Comparison of ENCODE assay signal across 9 cellular contexts in genomic region chr2:241357531-241357930, GRCh38. TPM values are rescaled to one million over a fixed set of nuclear protein-coding genes. Genes with fewer than 3 reads are reported as not detected.
A peak's percentile ranks its signal among the peaks of the same experiment; 100 is the strongest.
DNase-seq lines count a peak whose midpoint lies in the region; ATAC-seq and TF ChIP-seq lines count a peak whose summit lies in the region.
"Had no signal": no experiment of that assay in that cellular context is flagged by ENCODE, and none has a peak within 500 bp of the region (broad histone marks: within the 10 kb centered on the region; RNA-seq: fewer than 3 reads in every experiment).

No MANE protein-coding gene starts in this region.

- DNase-seq in activated naive CD4-positive, alpha-beta T cell treated with anti-CD3 and anti-CD28 coated beads, Interleukin-2, amount 10 ng/mL, durations not matched to agents 7 days and 5 days = no peak
- DNase-seq in activated naive CD4-positive, alpha-beta T cell treated with Interleukin-2 at 50 U/mL for 16 hours = no peak
- DNase-seq in WTC11 (ENCODE audit: low spot score) = no peak
- no peak for DNase-seq in transverse colon
- no peak for DNase-seq in mucosa of descending colon
- DNase-seq in adrenal gland = no peak
- DNase-seq: DMS79 treated with DMSO at 0.1 percent for 48 hours had no signal

- no peaks in the 10 kb centered on the region for H3K9me3 Mint-ChIP-seq in activated naive CD4-positive, alpha-beta T cell treated with anti-CD3 and anti-CD28 coated beads, Interleukin-2, amount 10 ng/mL, durations not matched to agents 7 days and 5 days
- no peaks in the 10 kb centered on the region for H3K9me3 Mint-ChIP-seq in WTC11

- intact Hi-C loops in transverse colon (cut with DNase I; ENCODE audit: low total_unique reads) = no loop called here
- intact Hi-C loops in mucosa of descending colon (cut with DNase I, micrococcal nuclease) = no loop called here
- intact Hi-C loops in adrenal gland (cut with DNase I) = no loop called here

- H3K27me3 Mint-ChIP-seq in activated naive CD4-positive, alpha-beta T cell treated with anti-CD3 and anti-CD28 coated beads, Interleukin-2, amount 10 ng/mL, durations not matched to agents 7 days and 5 days = no peaks in the 10 kb centered on the region
- no peaks in the 10 kb centered on the region for H3K27me3 Mint-ChIP-seq in WTC11 (ENCODE audit: low read depth)

- POLR2A ChIA-PET in WTC11 (lab: Charles Lee) = no interaction called here

- TF ChIP-seq CTCF in WTC11 (IDR thresholded peaks at IDR 0.05) (no peak), transverse colon (IDR thresholded peaks at IDR 0.05) (no peak), mucosa of descending colon (IDR thresholded peaks at IDR 0.05) (no peak), adrenal gland (IDR thresholded peaks at IDR 0.05) (no peak)

- ATAC-seq in WTC11 (no peak), mucosa of descending colon (no peak), GM21367 (IDR thresholded peaks at IDR 0.05; ENCODE audit: unreplicated experiment) (no peak)

- no peak overlapping the region for H3K27ac Mint-ChIP-seq in activated naive CD4-positive, alpha-beta T cell treated with anti-CD3 and anti-CD28 coated beads, Interleukin-2, amount 10 ng/mL, durations not matched to agents 7 days and 5 days
- no peak overlapping the region for H3K27ac Mint-ChIP-seq in WTC11

- CTCF ChIA-PET in activated naive CD4-positive, alpha-beta T cell treated with anti-CD3 and anti-CD28 coated beads, Interleukin-2, amount 10 ng/mL, durations not matched to agents 7 days and 5 days (lab: Charles Lee) = no interaction called here
- CTCF ChIA-PET in WTC11 (lab: Charles Lee) = interaction anchor here (0.8 kb wide), 1 partner anchor 253 kb away, joined by 3 read pairs; no protein-coding TSS in a partner anchor

- peaks cover 11 to 72% (median 50%) of the 10 kb centered on the region in 4 donors for H3K4me1 ChIP-seq in transverse colon
- H3K4me1 ChIP-seq in mucosa of descending colon (ENCODE audit: low read depth) = peaks cover 40% of the 10 kb centered on the region
- peaks cover 20 to 26% of the 10 kb centered on the region in 2 donors for H3K4me1 ChIP-seq in adrenal gland (replicated peaks in 1 of 2)

- H3K36me3 Mint-ChIP-seq in activated naive CD4-positive, alpha-beta T cell treated with anti-CD3 and anti-CD28 coated beads, Interleukin-2, amount 10 ng/mL, durations not matched to agents 7 days and 5 days = peaks cover 21% of the 10 kb centered on the region
- peaks cover 17% of the 10 kb centered on the region for H3K36me3 Mint-ChIP-seq in WTC11

- WGBS in transverse colon (ENCODE audit: low coverage in 1 of 2), 2 donors = 21 to 23% methylated on average over 3 of the region's 3 CpGs
- WGBS in adrenal gland, 4 donors = 47 to 71% (median 58%) methylated on average over 3 of the region's 3 CpGs

- H3K4me3 ChIP-seq in iPS-18c (ENCODE audit: insufficient read depth, low read depth, low read length) = 0 out of 2 replicates have a peak overlapping the region, but pooled peaks have one; percentile 84
- peak overlapping the region in 3 of 4 donors; percentile 81 to 87 (median 83) for H3K4me3 ChIP-seq in transverse colon
- H3K4me3 ChIP-seq in mucosa of descending colon = no peak overlapping the region
- peak overlapping the region in 1 of 4 donors; percentile 63 for H3K4me3 ChIP-seq in adrenal gland

- no peak for TF ChIP-seq EP300 in transverse colon (IDR thresholded peaks at IDR 0.05; ENCODE audit: low read depth)

- no peaks in the 10 kb centered on the region for H3K9me3 ChIP-seq in iPS-18c (ENCODE audit: control insufficient read depth, insufficient read depth, low read length)
- H3K9me3 ChIP-seq in transverse colon = no peaks in the 10 kb centered on the region
- H3K9me3 ChIP-seq in mucosa of descending colon = no peaks in the 10 kb centered on the region
- no peaks in the 10 kb centered on the region for H3K9me3 ChIP-seq in adrenal gland (replicated peaks in 1 of 3)

- no peaks in the 10 kb centered on the region for H3K27me3 ChIP-seq in transverse colon
- no peaks in the 10 kb centered on the region for H3K27me3 ChIP-seq in adrenal gland

- H3K4me3 Mint-ChIP-seq in activated naive CD4-positive, alpha-beta T cell treated with anti-CD3 and anti-CD28 coated beads, Interleukin-2, amount 10 ng/mL, durations not matched to agents 7 days and 5 days = peak overlapping the region; percentile 78
- H3K4me3 Mint-ChIP-seq in WTC11 = peak overlapping the region; percentile 74

- in situ Hi-C loops in transverse colon (cut with MboI; ENCODE audit: low pct_ligation_motif_present in 1 of 4, low pct_unique_long_range_greater_than_20kb in 1 of 4, low sequenced_read_pairs in 3 of 4) = no loop called here

- H3K27ac ChIP-seq in transverse colon = peak overlapping the region; percentile 96 to 97 (median 96)
- H3K27ac ChIP-seq in adrenal gland = no peak overlapping the region

- H3K36me3 ChIP-seq in transverse colon (peaks cover 0 to 11% (median 0%) of the 10 kb centered on the region in 4 donors), mucosa of descending colon (ENCODE audit: low read depth) (no peaks in the 10 kb centered on the region), adrenal gland (replicated peaks in 1 of 2) (peaks cover 0 to 12% of the 10 kb centered on the region in 2 donors)

- H3K4me1 Mint-ChIP-seq in activated naive CD4-positive, alpha-beta T cell treated with anti-CD3 and anti-CD28 coated beads, Interleukin-2, amount 10 ng/mL, durations not matched to agents 7 days and 5 days = peaks cover 17% of the 10 kb centered on the region
- H3K4me1 Mint-ChIP-seq in WTC11 = peaks cover 40% of the 10 kb centered on the region

- TF ChIP-seq POLR2A in transverse colon (IDR thresholded peaks at IDR 0.05) (no peak), adrenal gland (IDR thresholded peaks at IDR 0.05) (no peak)

TF ChIP-seq in WTC11, 78 proteins besides CTCF, POLR2A, EP300 and RAD21:
- TF ChIP-seq ETV6 (CRISPR knock-in tag; IDR thresholded peaks at IDR 0.05) (no peak), USF1 (CRISPR knock-in tag; IDR thresholded peaks at IDR 0.05) (no peak), SMAD3 (CRISPR knock-in tag; IDR thresholded peaks at IDR 0.05; ENCODE audit: borderline replicate concordance) (no peak)
- TF ChIP-seq, protein P1, sequence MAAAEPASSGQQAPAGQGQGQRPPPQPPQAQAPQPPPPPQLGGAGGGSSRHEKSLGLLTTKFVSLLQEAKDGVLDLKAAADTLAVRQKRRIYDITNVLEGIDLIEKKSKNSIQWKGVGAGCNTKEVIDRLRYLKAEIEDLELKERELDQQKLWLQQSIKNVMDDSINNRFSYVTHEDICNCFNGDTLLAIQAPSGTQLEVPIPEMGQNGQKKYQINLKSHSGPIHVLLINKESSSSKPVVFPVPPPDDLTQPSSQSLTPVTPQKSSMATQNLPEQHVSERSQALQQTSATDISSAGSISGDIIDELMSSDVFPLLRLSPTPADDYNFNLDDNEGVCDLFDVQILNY (CRISPR knock-in tag; IDR thresholded peaks at IDR 0.05) = no peak

RNA-seq across cellular contexts. Expression of gene FARP2, which starts 1.4 kb away (rescaled TPM):
- 28.2 to 37.8 TPM (median 33.6 TPM) in 3 replicates for total RNA-seq in WTC11 (2021)
- total RNA-seq in transverse colon = 100 to 1,000 TPM in 3 of 4 donors, 10 to 100 TPM in 1; 96.5 to 164 (median 136) TPM
- 100 to 1,000 TPM in 2 of 3 donors, 10 to 100 TPM in 1; 98.1 to 163 (median 109) TPM for total RNA-seq in mucosa of descending colon
- 10 to 100 TPM; 17.3 to 58.8 (median 37.8) TPM for total RNA-seq in adrenal gland
- polyA plus RNA-seq in adrenal gland = 10 to 100 TPM; 34.4 to 55.3 (median 35.8) TPM

RNA-seq across cellular contexts. Expression of gene SEPTIN2, which starts 41.8 kb away (rescaled TPM):
- total RNA-seq in WTC11 (2021) (347 to 354 TPM (median 353 TPM) in 3 replicates), transverse colon (100 to 1,000 TPM; 116 to 264 (median 180) TPM), mucosa of descending colon (100 to 1,000 TPM; 185 to 262 (median 221) TPM), adrenal gland (100 to 1,000 TPM; 192 to 352 (median 251) TPM)
- 100 to 1,000 TPM; 108 to 368 (median 145) TPM for polyA plus RNA-seq in adrenal gland

RNA-seq across cellular contexts. Expression of gene HDLBP, which starts 42.1 kb away (rescaled TPM):
- total RNA-seq in WTC11 (2021) = 330 to 368 TPM (median 346 TPM) in 3 replicates
- 1,000 to 10,000 TPM in 1 of 4 donors, 100 to 1,000 TPM in 3; 168 to 1,885 (median 314) TPM for total RNA-seq in transverse colon
- 100 to 1,000 TPM; 363 to 417 (median 379) TPM for total RNA-seq in mucosa of descending colon
- 100 to 1,000 TPM; 357 to 648 (median 498) TPM for total RNA-seq in adrenal gland
- 100 to 1,000 TPM; 295 to 880 (median 378) TPM for polyA plus RNA-seq in adrenal gland

Comparison
In these comparisons a context has a peak if more than half of its experiments do, and no peak if none do; other contexts are left out.
1. H3K27ac ChIP-seq: peak in transverse colon (4 of 4); none in adrenal gland (0 of 5).